In the genomic region with DNA sequence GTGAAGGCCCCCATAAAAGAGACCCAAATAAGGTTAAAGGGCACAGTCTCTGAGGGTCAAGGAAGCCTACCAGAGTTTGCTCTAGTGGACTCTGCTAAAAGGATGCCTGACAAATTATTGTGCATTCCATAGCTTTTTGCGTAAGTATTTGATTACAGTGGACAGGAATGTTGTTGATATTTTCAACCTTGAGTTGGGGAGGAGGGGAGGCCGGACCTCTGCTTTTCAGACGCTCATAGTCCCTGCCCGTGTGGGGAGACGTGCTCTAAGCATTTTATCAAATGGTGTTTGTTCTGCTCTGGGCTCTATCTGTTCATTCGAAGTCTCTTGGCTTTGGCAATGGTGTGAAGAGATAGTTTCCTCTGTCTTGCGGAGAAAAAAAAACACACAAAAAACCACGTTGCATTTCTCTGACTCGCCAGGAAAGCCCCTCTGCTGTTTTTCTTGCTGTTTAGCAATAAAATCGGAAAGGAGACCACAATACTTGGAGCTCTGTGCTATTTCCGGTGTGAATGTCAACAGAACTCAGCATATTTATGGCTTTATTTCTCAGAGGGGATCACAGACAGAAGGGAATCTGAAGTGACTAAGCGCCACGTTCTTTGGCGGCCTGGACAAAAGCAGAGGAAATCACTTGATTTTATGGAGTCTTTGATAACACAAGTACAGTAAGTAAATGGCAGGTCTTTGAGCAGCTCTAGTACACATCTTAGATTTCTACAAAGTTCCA, we compare ENCODE assay signal across 8 cellular contexts.
A peak's percentile ranks its signal among the peaks of the same experiment; 100 is the strongest.
DNase-seq lines count a peak whose midpoint lies in the region; ATAC-seq and TF ChIP-seq lines count a peak whose summit lies in the region.

No MANE protein-coding gene starts in this region.

- H3K4me2 ChIP-seq in BLaER1 = peak overlapping the region; percentile 63

- intact Hi-C loops in lower lobe of right lung (cut with DNase I) = no loop called here

- H3K27me3 ChIP-seq in BLaER1 (no peaks in the 10 kb centered on the region), lower lobe of right lung (ENCODE audit: low read depth) (no peaks in the 10 kb centered on the region)

- H3K9me3 ChIP-seq in BLaER1 (no peaks in the 10 kb centered on the region; the same call in 1 of the 2 replicates), lower lobe of right lung (no peaks in the 10 kb centered on the region)

- peak overlapping the region; percentile 53; the same call in 1 of the 2 replicates for H3K9ac ChIP-seq in BLaER1

- H4K20me1 ChIP-seq in BLaER1 = no peaks in the 10 kb centered on the region

- TF ChIP-seq CTCF in cardiac fibroblast (IDR thresholded peaks at IDR 0.05; ENCODE audit: low read depth, low read length) (no peak), lower lobe of right lung (IDR thresholded peaks at IDR 0.05) (no peak)

- H3K4me1 ChIP-seq in BLaER1 (peaks cover 16% of the 10 kb centered on the region), lower lobe of right lung (no peaks in the 10 kb centered on the region)

- peak; percentile 27 for DNase-seq in Jurkat, Clone E6-1 (ENCODE audit: low read depth, low spot score)
- peak; percentile 83 to 93 for DNase-seq in cardiac fibroblast (ENCODE audit: low read depth in 2 of 2)
- peak; percentile 15 for DNase-seq in mucosa of gallbladder (ENCODE audit: low spot score)
- no peak for DNase-seq in lower lobe of right lung
- no peak for DNase-seq in NCI-H187 treated with DMSO at 0.1 percent for 48 hours (lab: John Stamatoyannopoulos, UW)
- DNase-seq in DMS79 treated with DMSO at 0.1 percent for 48 hours (lab: John Stamatoyannopoulos, UW) = no peak
- no peak for DNase-seq in COLO829 (ENCODE audit: low spot score)

- H3K36me3 ChIP-seq in BLaER1 = no peaks in the 10 kb centered on the region
- no peaks in the 10 kb centered on the region for H3K36me3 ChIP-seq in lower lobe of right lung

- H3K4me3 ChIP-seq in BLaER1 (no peak overlapping the region), cardiac fibroblast (replicated peaks in 1 of 2; ENCODE audit: low read depth in 2 of 2, low read length in 2 of 2) (no peak overlapping the region), lower lobe of right lung (no peak overlapping the region)
- H3K4me3 ChIP-seq in Jurkat, Clone E6-1 (ENCODE audit: low read length) = no peak overlapping the region

- H3K27ac ChIP-seq in BLaER1 (no peak overlapping the region), lower lobe of right lung (no peak overlapping the region)

- ATAC-seq in lower lobe of right lung = no peak

Comparison
In these comparisons a context has a peak if more than half of its experiments do, and no peak if none do; other contexts are left out.
1. DNase-seq: peak in Jurkat, Clone E6-1 (single experiment), cardiac fibroblast (2 of 2) and mucosa of gallbladder (single experiment); none in lower lobe of right lung (single experiment), NCI-H187 treated with DMSO at 0.1 percent for 48 hours (single experiment), DMS79 treated with DMSO at 0.1 percent for 48 hours (single experiment) and COLO829 (single experiment).